In the genomic region with DNA sequence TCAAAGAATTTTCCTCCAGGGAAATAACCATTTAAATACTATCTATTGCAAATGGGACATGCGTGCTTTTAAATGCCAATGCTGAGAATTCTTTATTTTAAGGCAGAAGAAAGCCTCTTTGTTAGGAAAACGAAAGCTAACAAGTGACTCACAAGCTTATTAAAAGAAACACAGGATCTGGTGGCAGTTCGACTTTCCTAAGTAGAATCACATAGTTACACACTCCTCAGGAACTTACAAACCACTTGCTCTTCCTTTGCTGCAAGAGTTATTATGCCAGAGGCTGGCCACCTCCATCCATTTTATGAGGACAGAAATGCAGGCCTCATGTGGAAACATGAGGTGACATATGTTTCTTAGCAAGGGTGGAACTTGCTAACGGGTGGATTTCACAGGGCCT, we compare ENCODE assay signal across 8 cellular contexts.
A peak's percentile ranks its signal among the peaks of the same experiment; 100 is the strongest.
DNase-seq lines count a peak whose midpoint lies in the region; ATAC-seq and TF ChIP-seq lines count a peak whose summit lies in the region.

No MANE protein-coding gene starts in this region.

- H3K4me2 ChIP-seq in mesenchymal stem cell (ENCODE audit: low read length, poor library complexity, severe bottlenecking) = no peak overlapping the region

- H4K8ac ChIP-seq in mesenchymal stem cell (ENCODE audit: low read length) = no peak overlapping the region

- H2BK12ac ChIP-seq in mesenchymal stem cell (ENCODE audit: low read length in 2 of 2) = no peak overlapping the region

- H3K9me3 ChIP-seq in body of pancreas = no peaks in the 10 kb centered on the region
- H3K9me3 ChIP-seq in mesenchymal stem cell (ENCODE audit: control insufficient read depth, low read length) = no peaks in the 10 kb centered on the region

- no peak overlapping the region for H2BK15ac ChIP-seq in mesenchymal stem cell (ENCODE audit: low read depth, poor library complexity, severe bottlenecking)

- TF ChIP-seq CTCF in AG09319 (IDR thresholded peaks at IDR 0.05; ENCODE audit: low read depth, low read length) (no peak), body of pancreas (IDR thresholded peaks at IDR 0.05) (no peak)

- no peaks in the 10 kb centered on the region for H3K27me3 ChIP-seq in body of pancreas
- H3K27me3 ChIP-seq in mesenchymal stem cell (ENCODE audit: control insufficient read depth in 1 of 2, insufficient read depth in 1 of 2, low read length in 2 of 2) = no peaks in the 10 kb centered on the region

- H3K79me1 ChIP-seq in mesenchymal stem cell (replicated peaks; ENCODE audit: low read length, poor library complexity, severe bottlenecking) = no peaks in the 10 kb centered on the region

- no peak overlapping the region for H2AFZ ChIP-seq in mesenchymal stem cell (ENCODE audit: low read depth, low read length)

- H3K27ac ChIP-seq in body of pancreas (peak overlapping the region in 3 of 4 donors; percentile 52 to 74 (median 66)), mesenchymal stem cell (ENCODE audit: low read length, poor library complexity, severe bottlenecking) (peak overlapping the region; percentile 69)

- no peak overlapping the region for H4K91ac ChIP-seq in mesenchymal stem cell (ENCODE audit: low read length)

- WGBS in body of pancreas, 2 donors = 39 to 58% methylated on average over 4 of the region's 4 CpGs
- WGBS in mesenchymal stem cell = 36% methylated on average over 4 of the region's 4 CpGs

- H3K4me3 ChIP-seq in body of pancreas = no peak overlapping the region
- H3K4me3 ChIP-seq in mesenchymal stem cell (ENCODE audit: insufficient read depth in 1 of 2, low read depth in 1 of 2, low read length in 2 of 2) = no peak overlapping the region

- TF ChIP-seq POLR2A in body of pancreas (IDR thresholded peaks at IDR 0.05) = no peak

- H3K23ac ChIP-seq in mesenchymal stem cell (ENCODE audit: low read length in 2 of 2) = no peak overlapping the region

- no peak overlapping the region for H2BK5ac ChIP-seq in mesenchymal stem cell (ENCODE audit: low read depth, low read length, poor library complexity, severe bottlenecking)

- H3K4me1 ChIP-seq in body of pancreas = peaks cover 6% of the 10 kb centered on the region
- peaks cover 15% of the 10 kb centered on the region for H3K4me1 ChIP-seq in mesenchymal stem cell (ENCODE audit: control insufficient read depth, insufficient read depth, low read depth, low read length)

- H3K36me3 ChIP-seq in body of pancreas (replicated peaks in 1 of 2; ENCODE audit: insufficient read depth in 1 of 2, low read depth in 2 of 2) (no peaks in the 10 kb centered on the region), mesenchymal stem cell (ENCODE audit: control insufficient read depth in 1 of 2, insufficient read depth in 2 of 2, low read depth in 1 of 2, low read length in 2 of 2) (peaks cover 0 to 59% of the 10 kb centered on the region in 2 experiments)

- no peak overlapping the region for H3K18ac ChIP-seq in mesenchymal stem cell (ENCODE audit: low read depth in 1 of 2, low read length in 2 of 2)

- DNase-seq in AG09319 (ENCODE audit: extremely low read depth, low read depth) = peak; percentile 49
- peak; percentile 78 to 80 for DNase-seq in Kasumi-1 (lab: John Stamatoyannopoulos, UW)
- no peak for DNase-seq in body of pancreas
- peak; percentile 86 for DNase-seq in mesenchymal stem cell
- no peak for DNase-seq in NCI-H2107 (lab: John Stamatoyannopoulos, UW)
- DNase-seq in NCI-H1436 (lab: John Stamatoyannopoulos, UW) = no peak
- DNase-seq in activated CD4-positive, CD25-positive, alpha-beta regulatory T cell (lab: John Stamatoyannopoulos, UW) = no peak

- ATAC-seq in body of pancreas (peak; percentile 57), HG03457 (IDR thresholded peaks at IDR 0.05; ENCODE audit: unreplicated experiment) (no peak)

- intact Hi-C loops in body of pancreas (cut with DNase I) = no loop called here

- no peak overlapping the region for H3K4ac ChIP-seq in mesenchymal stem cell (ENCODE audit: low read depth in 1 of 2, low read length in 2 of 2)

- no peak overlapping the region for H3K14ac ChIP-seq in mesenchymal stem cell (ENCODE audit: low read length in 2 of 2)

- H2AK5ac ChIP-seq in mesenchymal stem cell (ENCODE audit: low read length, severe bottlenecking) = no peak overlapping the region

- H3K9ac ChIP-seq in mesenchymal stem cell (ENCODE audit: low read length) = peak overlapping the region; percentile 40

- no peak overlapping the region for H2BK120ac ChIP-seq in mesenchymal stem cell (ENCODE audit: low read depth, low read length)

Comparison
In these comparisons a context has a peak if more than half of its experiments do, and no peak if none do; other contexts are left out.
1. DNase-seq: peak in AG09319 (single experiment), Kasumi-1 (2 of 2) and mesenchymal stem cell (single experiment); none in body of pancreas (0 of 4), NCI-H2107 (single experiment), NCI-H1436 (single experiment) and activated CD4-positive, CD25-positive, alpha-beta regulatory T cell (0 of 4).